In genomic region chr11:121300972-121301699, GRCh38 we compare ENCODE assay signal across 21 cellular contexts. TPM values are rescaled to one million over a fixed set of nuclear protein-coding genes. Genes with fewer than 3 reads are reported as not detected.
DNase-seq lines count a peak whose midpoint lies in the region; ATAC-seq, FAIRE-seq and TF ChIP-seq lines count a peak whose summit lies in the region.
"Had no signal": no experiment of that assay in that cellular context is flagged by ENCODE, and none has a peak within 500 bp of the region (broad histone marks: within the 10 kb centered on the region; RNA-seq: fewer than 3 reads in every experiment).

No MANE protein-coding gene starts in this region.

- no peak overlapping the region for H2BK5ac ChIP-seq in mesendoderm (ENCODE audit: low read length)

- FAIRE-seq in GM12891 (lab: Jason Lieb, UNC) = no peak

- peaks cover 17% of the 10 kb centered on the region for H3K79me1 ChIP-seq in mesendoderm (ENCODE audit: low read length)

- whole genome bisulfite sequencing in mesendoderm (ENCODE audit: extremely low coverage, insufficient coverage, low lambda C conversion rate) = no CpG with 5 or more reads among the region's 3 CpGs

- H3K79me2 ChIP-seq in mesendoderm (ENCODE audit: control insufficient read depth, insufficient read depth, low read length) = peaks cover 54% of the 10 kb centered on the region

- no peak overlapping the region for H3K9ac ChIP-seq in mesendoderm (ENCODE audit: low read length)

- H3K4me1 Mint-ChIP-seq in central memory CD8-positive, alpha-beta T cell = peaks cover 44% of the 10 kb centered on the region

- no peak overlapping the region for H4K5ac ChIP-seq in mesendoderm (ENCODE audit: low read length)

- H3K36me3 Mint-ChIP-seq in central memory CD8-positive, alpha-beta T cell (ENCODE audit: insufficient read depth) = peaks cover 22% of the 10 kb centered on the region

- peak overlapping the region; percentile 6 for H3K18ac ChIP-seq in mesendoderm (ENCODE audit: low read length)

- no peak overlapping the region for H4K8ac ChIP-seq in mesendoderm (ENCODE audit: low read depth, low read length)

- no peaks in the 10 kb centered on the region for H3K27me3 Mint-ChIP-seq in central memory CD8-positive, alpha-beta T cell
- H3K27me3 Mint-ChIP-seq: brain had no signal

- H3K4me3 ChIP-seq in mesendoderm (ENCODE audit: low read length) = no peak overlapping the region
- H3K4me3 ChIP-seq: dorsolateral prefrontal cortex, esophagus squamous epithelium, hepatocyte, skin epidermis, thyroid gland had no signal

- H3K4me1 ChIP-seq in mesendoderm (ENCODE audit: control insufficient read depth, low read depth, low read length) = peaks cover 6% of the 10 kb centered on the region

- no peaks in the 10 kb centered on the region for H3K36me3 ChIP-seq in mesendoderm (ENCODE audit: control insufficient read depth, insufficient read depth, low read length)

- no peak for TF ChIP-seq POLR2A in GM12891 (IDR thresholded peaks at IDR 0.05; ENCODE audit: low read depth, low read length)

- no peak overlapping the region for H2BK120ac ChIP-seq in mesendoderm (ENCODE audit: low read depth, low read length)

- no peaks in the 10 kb centered on the region for H3K9me3 Mint-ChIP-seq in central memory CD8-positive, alpha-beta T cell
- H3K9me3 Mint-ChIP-seq: brain had no signal

- no peak overlapping the region for H2AK5ac ChIP-seq in mesendoderm (ENCODE audit: low read length)

- H3K4me3 Mint-ChIP-seq in central memory CD8-positive, alpha-beta T cell = no peak overlapping the region
- H3K4me3 Mint-ChIP-seq: brain had no signal

- no peak overlapping the region for H2BK15ac ChIP-seq in mesendoderm (replicated peaks; ENCODE audit: low read depth)

- no peak overlapping the region for H3K4ac ChIP-seq in mesendoderm (ENCODE audit: low read depth, low read length)

- no peak overlapping the region for H3K4me2 ChIP-seq in mesendoderm (ENCODE audit: low read length)
- H3K4me2 ChIP-seq: hepatocyte had no signal

- DNase-seq in GM12891 (ENCODE audit: insufficient read length, low spot score) (no peak), mesendoderm (no peak), activated gamma-delta T cell (lab: John Stamatoyannopoulos, UW) (no peak)
- no peak for DNase-seq in central memory CD8-positive, alpha-beta T cell (ENCODE audit: low spot score in 2 of 2)
- no peak for DNase-seq in activated CD4-positive, CD25-positive, alpha-beta regulatory T cell treated with anti-CD3 and anti-CD28 coated beads, Interleukin-2, amount 50 U/mL, for 72 hours
- DNase-seq: activated gamma-delta T cell treated with Interleukin-2 at 50 U/mL for 16 hours, dorsolateral prefrontal cortex, esophagus squamous epithelium, GF-D8, Kasumi-1, NCI-H1694, NCI-H226, T-helper 2 cell, thyroid gland had no signal

- no peak overlapping the region for H3K56ac ChIP-seq in mesendoderm (ENCODE audit: low read length)

- H3K23ac ChIP-seq in mesendoderm (ENCODE audit: low read length) = no peak overlapping the region

- ATAC-seq in HG02852 (IDR thresholded peaks at IDR 0.05; ENCODE audit: unreplicated experiment) = peak; percentile 50
- no peak for ATAC-seq in central memory CD8-positive, alpha-beta T cell (replicated peaks; ENCODE audit: extremely low read depth, poor library complexity, severe bottlenecking)
- ATAC-seq in GM18870 (IDR thresholded peaks at IDR 0.05; ENCODE audit: unreplicated experiment) = no peak
- no peak for ATAC-seq in GM18517 (IDR thresholded peaks at IDR 0.05; ENCODE audit: unreplicated experiment)
- ATAC-seq: activated CD4-positive, CD25-positive, alpha-beta regulatory T cell treated with anti-CD3 and anti-CD28 coated beads, Interleukin-2, amount 50 U/mL, for 24 hours had no signal

- no peaks in the 10 kb centered on the region for H3K27me3 ChIP-seq in mesendoderm (ENCODE audit: insufficient read depth, low read length, poor library complexity)
- H3K27me3 ChIP-seq: dorsolateral prefrontal cortex, esophagus squamous epithelium, hepatocyte, thyroid gland had no signal

- H3K27ac ChIP-seq in mesendoderm (ENCODE audit: low read depth, low read length) = no peak overlapping the region
- H3K27ac ChIP-seq: dorsolateral prefrontal cortex, esophagus squamous epithelium, thyroid gland had no signal

- H3K27ac Mint-ChIP-seq in central memory CD8-positive, alpha-beta T cell (ENCODE audit: low read depth) = peak overlapping the region; percentile 47

TF ChIP-seq in GM12891, 5 proteins besides CTCF, POLR2A, EP300 and RAD21:
- TF ChIP-seq PAX5 (IDR thresholded peaks at IDR 0.05; ENCODE audit: insufficient read depth, low read length, severe bottlenecking) (no peak), POLR2AphosphoS5 (IDR thresholded peaks at IDR 0.05; ENCODE audit: low read depth, low read length) (no peak), POU2F2 (IDR thresholded peaks at IDR 0.05; ENCODE audit: low read depth, low read length) (no peak), SPI1 (IDR thresholded peaks at IDR 0.05; ENCODE audit: low read depth, low read length) (peak; percentile 45), TAF1 (IDR thresholded peaks at IDR 0.05; ENCODE audit: low read depth, low read length) (no peak)

RNA-seq across cellular contexts. Expression of gene SC5D, which starts 8.6 kb away (rescaled TPM):
- polyA plus RNA-seq in GM12891 (2012; ENCODE audit: low read depth, missing spikeins) = 34.2 TPM
- polyA plus RNA-seq in mesendoderm (2013, experiment 1 of 2) = 110 TPM
- 110 TPM for polyA plus RNA-seq in mesendoderm (2013, experiment 2 of 2)
